ENCODE assay signal across 10 cellular contexts in the genomic region with DNA sequence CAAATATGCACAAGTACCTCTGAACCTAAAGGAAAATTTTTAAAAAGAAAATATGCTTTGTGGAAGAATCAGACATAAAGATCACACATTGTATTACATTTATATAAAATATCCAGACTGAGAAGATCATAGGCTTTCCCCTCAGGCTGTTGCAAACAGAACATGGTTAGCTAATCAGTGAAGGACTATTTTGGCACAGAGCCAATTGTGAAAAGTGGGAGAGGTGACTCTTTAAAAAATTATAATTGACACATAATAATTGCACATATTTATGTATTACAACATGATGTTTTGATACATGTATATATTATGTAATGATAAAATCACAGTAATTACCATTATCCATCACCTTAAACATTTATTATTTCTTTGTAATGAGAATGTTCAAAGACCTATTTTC. TPM values are rescaled to one million over a fixed set of nuclear protein-coding genes. Genes with fewer than 3 reads are reported as not detected.
"Had no signal": no experiment of that assay in that cellular context is flagged by ENCODE, and none has a peak within 500 bp of the region (broad histone marks: within the 10 kb centered on the region; RNA-seq: fewer than 3 reads in every experiment).

No MANE protein-coding gene starts in this region.

- H3K4me3 Mint-ChIP-seq: IgD-negative memory B cell had no signal

- ATAC-seq: HepG2 had no signal

- H3K27ac ChIP-seq: HL-60, KMS-11 had no signal

- DNase-seq: IMR-90, Karpas-422, KBM-7, KG1 had no signal

- H3K4me2 ChIP-seq: KMS-11 had no signal

- H3K9ac ChIP-seq: KMS-11 had no signal

- FAIRE-seq: HepG2, HTR-8/SVneo had no signal

- H3K27ac Mint-ChIP-seq: IgD-negative memory B cell had no signal

- H3K4me1 Mint-ChIP-seq: IgD-negative memory B cell had no signal

RNA-seq across cellular contexts. Expression of a gene that starts 44.1 kb away (rescaled TPM):
- total RNA-seq: HepG2, HT-29, IMR-90 had no signal
- polyA plus RNA-seq: HepG2, IgD-negative memory B cell, IMR-90 had no signal
